Comparison of ENCODE assay signal across 16 cellular contexts in genomic region chr5:67202830-67203229, GRCh38. TPM values are rescaled to one million over a fixed set of nuclear protein-coding genes. Genes with fewer than 3 reads are reported as not detected.
A peak's percentile ranks its signal among the peaks of the same experiment; 100 is the strongest.
DNase-seq lines count a peak whose midpoint lies in the region; TF ChIP-seq lines count a peak whose summit lies in the region.
"Had no signal": no experiment of that assay in that cellular context is flagged by ENCODE, and none has a peak within 500 bp of the region (broad histone marks: within the 10 kb centered on the region; RNA-seq: fewer than 3 reads in every experiment).

No MANE protein-coding gene starts in this region.

- DNase-seq in left ventricle myocardium inferior: no peak
- DNase-seq in cardiac septum (ENCODE audit: low spot score): no peak
- peak; percentile 87 for DNase-seq in NOMO-1 treated with DMSO at 0.1 percent for 48 hours (lab: John Stamatoyannopoulos, UW; ENCODE audit: unreplicated experiment)
- no peak for DNase-seq in activated naive CD8-positive, alpha-beta T cell treated with anti-CD3 and anti-CD28 coated beads for 36 hours
- no peak for DNase-seq in NCI-H1092 treated with DMSO at 0.1 percent for 48 hours (lab: John Stamatoyannopoulos, UW)
- DNase-seq in immature natural killer cell: no peak
- DNase-seq in NCI-H510A (lab: John Stamatoyannopoulos, UW): no peak
- DNase-seq: activated CD4-positive, alpha-beta T cell treated with anti-CD3 and anti-CD28 coated beads, Interleukin-2, amount 50 U/mL, for 1 hour; HCEC 1CT; NCI-H1417; NCI-H69; stimulated activated CD4-positive, alpha-beta T cell treated with anti-CD3 and anti-CD28 coated beads, Interleukin-4, amount 100 ng/mL, for 24 hours had no signal

- peaks cover 69% of the 10 kb centered on the region for H3K4me1 Mint-ChIP-seq in activated naive CD8-positive, alpha-beta T cell treated with anti-CD3 and anti-CD28 coated beads for 36 hours
- peaks cover 99% of the 10 kb centered on the region for H3K4me1 Mint-ChIP-seq in stimulated activated naive CD8-positive, alpha-beta T cell treated with anti-CD3 and anti-CD28 coated beads, Interleukin-15, Interleukin-2, amounts not matched to agents 100 ng/mL and 50 ng/mL, for 24 hours (ENCODE audit: low read depth)
- H3K4me1 Mint-ChIP-seq in immature natural killer cell: peaks cover 65 to 92% of the 10 kb centered on the region in 2 donors

- intact Hi-C loops in left ventricle myocardium inferior (cut with micrococcal nuclease): no loop called here
- intact Hi-C loops in cardiac septum (cut with DNase I): loop anchor here (10.0 kb wide), 1 partner anchor 218 kb away; no protein-coding TSS in a partner anchor

- peaks cover 11% of the 10 kb centered on the region for H3K9me3 ChIP-seq in left ventricle myocardium inferior (replicated peaks)

- H3K36me3 ChIP-seq in left ventricle myocardium inferior: no peaks in the 10 kb centered on the region

- no peaks in the 10 kb centered on the region for H3K27me3 ChIP-seq in left ventricle myocardium inferior (ENCODE audit: low read depth)

- H3K4me3 ChIP-seq in left ventricle myocardium inferior: no peak overlapping the region
- H3K4me3 ChIP-seq: SK-N-MC had no signal

- no peak overlapping the region for H3K4me3 Mint-ChIP-seq in activated naive CD8-positive, alpha-beta T cell treated with anti-CD3 and anti-CD28 coated beads for 36 hours
- peak overlapping the region; percentile 67 for H3K4me3 Mint-ChIP-seq in stimulated activated naive CD8-positive, alpha-beta T cell treated with anti-CD3 and anti-CD28 coated beads, Interleukin-15, Interleukin-2, amounts not matched to agents 100 ng/mL and 50 ng/mL, for 24 hours
- H3K4me3 Mint-ChIP-seq in immature natural killer cell: no peak overlapping the region

- TF ChIP-seq CTCF in left ventricle myocardium inferior (IDR thresholded peaks at IDR 0.05; ENCODE audit: borderline replicate concordance): no peak

- H3K27me3 Mint-ChIP-seq in activated naive CD8-positive, alpha-beta T cell treated with anti-CD3 and anti-CD28 coated beads for 36 hours: no peaks in the 10 kb centered on the region
- H3K27me3 Mint-ChIP-seq in stimulated activated naive CD8-positive, alpha-beta T cell treated with anti-CD3 and anti-CD28 coated beads, Interleukin-15, Interleukin-2, amounts not matched to agents 100 ng/mL and 50 ng/mL, for 24 hours: no peaks in the 10 kb centered on the region
- peaks cover 2 to 5% (median 3%) of the 10 kb centered on the region in 3 donors for H3K27me3 Mint-ChIP-seq in immature natural killer cell (ENCODE audit: low read depth in 3 of 3)

- H3K4me1 ChIP-seq in left ventricle myocardium inferior: peaks cover 10% of the 10 kb centered on the region

- peaks cover 7% of the 10 kb centered on the region for H3K36me3 Mint-ChIP-seq in activated naive CD8-positive, alpha-beta T cell treated with anti-CD3 and anti-CD28 coated beads for 36 hours
- H3K36me3 Mint-ChIP-seq in stimulated activated naive CD8-positive, alpha-beta T cell treated with anti-CD3 and anti-CD28 coated beads, Interleukin-15, Interleukin-2, amounts not matched to agents 100 ng/mL and 50 ng/mL, for 24 hours (ENCODE audit: low read depth): peaks cover 5% of the 10 kb centered on the region
- H3K36me3 Mint-ChIP-seq in immature natural killer cell: no peaks in the 10 kb centered on the region

- H3K27ac Mint-ChIP-seq in activated naive CD8-positive, alpha-beta T cell treated with anti-CD3 and anti-CD28 coated beads for 36 hours: peak overlapping the region; percentile 81
- H3K27ac Mint-ChIP-seq in stimulated activated naive CD8-positive, alpha-beta T cell treated with anti-CD3 and anti-CD28 coated beads, Interleukin-15, Interleukin-2, amounts not matched to agents 100 ng/mL and 50 ng/mL, for 24 hours: peak overlapping the region; percentile 93
- H3K27ac Mint-ChIP-seq in immature natural killer cell: no peak overlapping the region

- H3K27ac ChIP-seq in left ventricle myocardium inferior (replicated peaks): peak overlapping the region; percentile 55
- H3K27ac ChIP-seq: SK-N-MC had no signal

- peaks cover 12% of the 10 kb centered on the region for H3K9me3 Mint-ChIP-seq in activated naive CD8-positive, alpha-beta T cell treated with anti-CD3 and anti-CD28 coated beads for 36 hours
- H3K9me3 Mint-ChIP-seq in stimulated activated naive CD8-positive, alpha-beta T cell treated with anti-CD3 and anti-CD28 coated beads, Interleukin-15, Interleukin-2, amounts not matched to agents 100 ng/mL and 50 ng/mL, for 24 hours: peaks cover 12% of the 10 kb centered on the region
- H3K9me3 Mint-ChIP-seq in immature natural killer cell: peaks cover 0 to 6% (median 0%) of the 10 kb centered on the region in 6 donors

RNA-seq across cellular contexts. Expression of gene CD180, which starts 6.2 kb away (rescaled TPM):
- total RNA-seq in left ventricle myocardium inferior (0.44 TPM), cardiac septum (0.48 TPM)
- total RNA-seq in activated naive CD8-positive, alpha-beta T cell treated with anti-CD3 and anti-CD28 coated beads for 36 hours: under 1 TPM in 1 of 2 experiments, not detected in 1; 0.04 TPM
- polyA plus RNA-seq in immature natural killer cell: 1 to 10 TPM in 1 of 3 donors, under 1 TPM in 2; 0.52 to 1.7 (median 0.63) TPM
- total RNA-seq: HT-29, pulmonary artery endothelial cell had no signal

Comparison
In these comparisons a context has a peak if more than half of its experiments do, and no peak if none do; other contexts are left out.
1. H3K27ac Mint-ChIP-seq: peak in activated naive CD8-positive, alpha-beta T cell treated with anti-CD3 and anti-CD28 coated beads for 36 hours (single experiment) and stimulated activated naive CD8-positive, alpha-beta T cell treated with anti-CD3 and anti-CD28 coated beads, Interleukin-15, Interleukin-2, amounts not matched to agents 100 ng/mL and 50 ng/mL, for 24 hours (single experiment); none in immature natural killer cell (0 of 6).